In genomic region chr2:33181466-33181865, GRCh38 we compare ENCODE assay signal across 17 cellular contexts.
DNase-seq lines count a peak whose midpoint lies in the region; ATAC-seq and TF ChIP-seq lines count a peak whose summit lies in the region.
"Had no signal": no experiment of that assay in that cellular context is flagged by ENCODE, and none has a peak within 500 bp of the region (broad histone marks: within the 10 kb centered on the region; RNA-seq: fewer than 3 reads in every experiment).

No MANE protein-coding gene starts in this region.

- no peak overlapping the region for H4K8ac ChIP-seq in trophoblast cell (ENCODE audit: low read depth, low read length)

- H3K4me1 Mint-ChIP-seq in MCF 10A (ENCODE audit: insufficient read depth, unreplicated experiment), result no peaks in the 10 kb centered on the region
- H3K4me1 Mint-ChIP-seq: CD8-positive, alpha-beta memory T cell; GM23338; IgD-negative memory B cell had no signal

- no peak overlapping the region for H2BK5ac ChIP-seq in trophoblast cell (ENCODE audit: low read depth, low read length, poor library complexity)

- H3K14ac ChIP-seq in trophoblast cell (ENCODE audit: low read length), result no peak overlapping the region

- H3K4me3 ChIP-seq in mammary epithelial cell (replicated peaks in 1 of 3; ENCODE audit: insufficient read depth in 1 of 3, low read depth in 2 of 3, low read length in 3 of 3) (no peak overlapping the region), brain microvascular endothelial cell (ENCODE audit: low read depth, low read length) (no peak overlapping the region), trophoblast cell (ENCODE audit: low read depth, low read length) (no peak overlapping the region)
- H3K4me3 ChIP-seq: BLaER1, GM23338 had no signal

- no peaks in the 10 kb centered on the region for H3K4me1 ChIP-seq in mammary epithelial cell (ENCODE audit: insufficient read depth, low read length)
- no peaks in the 10 kb centered on the region for H3K4me1 ChIP-seq in trophoblast cell (ENCODE audit: control insufficient read depth in 1 of 2, insufficient read depth in 2 of 2, low read length in 2 of 2)
- H3K4me1 ChIP-seq: BLaER1 had no signal

- ATAC-seq in GM21367 (IDR thresholded peaks at IDR 0.05; ENCODE audit: unreplicated experiment) (no peak), HG03521 (IDR thresholded peaks at IDR 0.05; ENCODE audit: unreplicated experiment) (no peak)
- ATAC-seq: GM23338 had no signal

- BruUV-seq in mammary epithelial cell (replicated peaks; lab: Mats Ljungman, UMichigan) (no TSS peak), MCF 10A (replicated peaks; lab: Mats Ljungman, UMichigan) (no TSS peak)

- in situ Hi-C loops in mammary epithelial cell (cut with MboI; ENCODE audit: low sequenced_read_pairs in 2 of 2), result no loop called here
- in situ Hi-C loops in brain microvascular endothelial cell (cut with HindIII; ENCODE audit: low pct_ligation_motif_present, low sequenced_read_pairs), result no loop called here

- H3K36me3 ChIP-seq in mammary epithelial cell (ENCODE audit: insufficient read depth, low read length), result no peaks in the 10 kb centered on the region
- H3K36me3 ChIP-seq in brain microvascular endothelial cell (replicated peaks), result peaks cover 55% of the 10 kb centered on the region
- H3K36me3 ChIP-seq in trophoblast cell (ENCODE audit: control insufficient read depth in 1 of 2, insufficient read depth in 2 of 2, low read length in 2 of 2), result no peaks in the 10 kb centered on the region
- H3K36me3 ChIP-seq: BLaER1 had no signal

- H3K18ac ChIP-seq in trophoblast cell (ENCODE audit: low read length), result no peak overlapping the region

- peaks cover 22% of the 10 kb centered on the region for H3K36me3 Mint-ChIP-seq in MCF 10A (ENCODE audit: insufficient read depth, unreplicated experiment)
- H3K36me3 Mint-ChIP-seq: CD8-positive, alpha-beta memory T cell; IgD-negative memory B cell had no signal

- H2AFZ ChIP-seq in mammary epithelial cell (ENCODE audit: low read depth, low read length) (no peak overlapping the region), trophoblast cell (ENCODE audit: insufficient read depth, low read length, poor library complexity) (no peak overlapping the region)
- H2AFZ ChIP-seq: GM23338 had no signal

- no peaks in the 10 kb centered on the region for H3K27me3 Mint-ChIP-seq in MCF 10A (ENCODE audit: insufficient read depth, unreplicated experiment)
- H3K27me3 Mint-ChIP-seq: CD8-positive, alpha-beta memory T cell; IgD-negative memory B cell had no signal

- no peaks in the 10 kb centered on the region for H4K20me1 ChIP-seq in mammary epithelial cell (ENCODE audit: insufficient read depth, low read length)
- H4K20me1 ChIP-seq: BLaER1 had no signal

- H3K79me1 ChIP-seq in trophoblast cell (ENCODE audit: low read length), result no peaks in the 10 kb centered on the region

- H3K23ac ChIP-seq in trophoblast cell (ENCODE audit: low read length), result no peak overlapping the region

- DNase-seq in mammary epithelial cell, result peak; percentile 30
- no peak for DNase-seq in MCF 10A (ENCODE audit: unreplicated experiment)
- no peak for DNase-seq in brain microvascular endothelial cell
- peak; percentile 54 to 92 for DNase-seq in trophoblast cell
- no peak for DNase-seq in stimulated activated CD4-positive, alpha-beta T cell treated with anti-CD3 and anti-CD28 coated beads, Interleukin-12 subunit alpha, Interleukin-12 subunit beta, amount 100 ng/mL, for 4 hours
- DNase-seq: AML-193; Caco-2; CD8-positive, alpha-beta memory T cell; DND-41; GDM1; H7 had no signal

- intact Hi-C loops in mammary epithelial cell (cut with micrococcal nuclease), result no loop called here
- intact Hi-C loops in MCF 10A (cut with micrococcal nuclease), result no loop called here

- H3K9me3 Mint-ChIP-seq in MCF 10A (ENCODE audit: unreplicated experiment), result no peaks in the 10 kb centered on the region
- H3K9me3 Mint-ChIP-seq: CD8-positive, alpha-beta memory T cell; GM23338 had no signal

- H3K79me2 ChIP-seq in mammary epithelial cell (ENCODE audit: insufficient read depth, low read length) (no peaks in the 10 kb centered on the region), trophoblast cell (ENCODE audit: control insufficient read depth, insufficient read depth, low read length, poor library complexity) (no peaks in the 10 kb centered on the region)

- H3K4me2 ChIP-seq in mammary epithelial cell (ENCODE audit: insufficient read depth, low read depth, low read length), result no peak overlapping the region
- H3K4me2 ChIP-seq in trophoblast cell (ENCODE audit: low read length), result no peak overlapping the region
- H3K4me2 ChIP-seq: BLaER1, GM23338 had no signal

- H2BK120ac ChIP-seq in trophoblast cell (ENCODE audit: insufficient read depth, low read length, poor library complexity), result no peak overlapping the region

- POLR2A ChIA-PET in MCF 10A (lab: Yijun Ruan, JAX), result no interaction called here

- no peak overlapping the region for H3K4me3 Mint-ChIP-seq in MCF 10A (ENCODE audit: unreplicated experiment)
- H3K4me3 Mint-ChIP-seq: CD8-positive, alpha-beta memory T cell; GM23338; IgD-negative memory B cell had no signal

- H2AK5ac ChIP-seq in trophoblast cell (ENCODE audit: low read length), result no peak overlapping the region

- H3K27ac ChIP-seq in mammary epithelial cell (ENCODE audit: insufficient read depth, low read depth, low read length) (no peak overlapping the region), brain microvascular endothelial cell (peak overlapping the region; percentile 9), trophoblast cell (ENCODE audit: low read depth, low read length) (no peak overlapping the region)
- H3K27ac ChIP-seq: 22Rv1, BLaER1 had no signal

- 70% methylated on average over 4 of the region's 4 CpGs for WGBS in mammary epithelial cell (ENCODE audit: low coverage, missing lambda C conversion rate)
- no CpG with 5 or more reads among the region's 4 CpGs for WGBS in trophoblast cell (ENCODE audit: extremely low coverage, insufficient coverage, insufficient read length)

- H2BK12ac ChIP-seq in trophoblast cell (ENCODE audit: low read length), result no peak overlapping the region

- H4K12ac ChIP-seq in trophoblast cell (ENCODE audit: low read depth, low read length), result no peak overlapping the region

- no peak overlapping the region for H3K4ac ChIP-seq in trophoblast cell (ENCODE audit: low read depth, low read length)

- TF ChIP-seq CTCF in mammary epithelial cell (conservative IDR thresholded peaks at IDR 0.05 in 1 of 2, IDR thresholded peaks at IDR 0.05 in 1 of 2; ENCODE audit: extremely low read depth in 1 of 2, insufficient read depth in 1 of 2, low read depth in 1 of 2, low read length in 2 of 2) (no peak), MCF 10A (IDR thresholded peaks at IDR 0.05; ENCODE audit: unreplicated experiment) (no peak), brain microvascular endothelial cell (IDR thresholded peaks at IDR 0.05; ENCODE audit: low read depth, low read length, missing control alignments) (no peak)

- CTCF ChIA-PET in mammary epithelial cell (lab: Charles Lee; ENCODE audit: low non-redundant PET), result interaction anchor here (0.7 kb wide), 1 partner anchor 21 kb away, joined by 3 read pairs; no protein-coding TSS in a partner anchor
- CTCF ChIA-PET in MCF 10A (lab: Yijun Ruan, JAX), result no interaction called here

- H3K9ac ChIP-seq in mammary epithelial cell (ENCODE audit: insufficient read depth, low read length), result no peak overlapping the region
- no peak overlapping the region for H3K9ac ChIP-seq in trophoblast cell (ENCODE audit: low read length)
- H3K9ac ChIP-seq: BLaER1 had no signal

- dilution Hi-C loops in mammary epithelial cell (cut with HindIII; ENCODE audit: low sequenced_read_pairs), result no loop called here

- H4K91ac ChIP-seq in trophoblast cell (ENCODE audit: low read depth, low read length), result no peak overlapping the region

- H3K27me3 ChIP-seq in mammary epithelial cell (ENCODE audit: insufficient read depth, low read length), result no peaks in the 10 kb centered on the region
- no peaks in the 10 kb centered on the region for H3K27me3 ChIP-seq in brain microvascular endothelial cell (replicated peaks)
- H3K27me3 ChIP-seq in trophoblast cell (ENCODE audit: insufficient read depth, low read length), result no peaks in the 10 kb centered on the region
- H3K27me3 ChIP-seq: BLaER1 had no signal

- H3K9me3 ChIP-seq in mammary epithelial cell (replicated peaks; ENCODE audit: insufficient read depth, low read length) (no peaks in the 10 kb centered on the region), trophoblast cell (ENCODE audit: insufficient read depth, low read depth, low read length) (no peaks in the 10 kb centered on the region)
- H3K9me3 ChIP-seq: BLaER1, Caco-2 had no signal

- no peak overlapping the region for H3K27ac Mint-ChIP-seq in MCF 10A (ENCODE audit: low read depth, unreplicated experiment)
- H3K27ac Mint-ChIP-seq: CD8-positive, alpha-beta memory T cell; GM23338; IgD-negative memory B cell had no signal

Comparison
In these comparisons a context has a peak if more than half of its experiments do, and no peak if none do; other contexts are left out.
1. DNase-seq: peak in mammary epithelial cell (single experiment) and trophoblast cell (2 of 2); none in MCF 10A (single experiment), brain microvascular endothelial cell (single experiment) and stimulated activated CD4-positive, alpha-beta T cell treated with anti-CD3 and anti-CD28 coated beads, Interleukin-12 subunit alpha, Interleukin-12 subunit beta, amount 100 ng/mL, for 4 hours (single experiment).